Comparison of ENCODE assay signal across 2 cellular contexts in the genomic region with DNA sequence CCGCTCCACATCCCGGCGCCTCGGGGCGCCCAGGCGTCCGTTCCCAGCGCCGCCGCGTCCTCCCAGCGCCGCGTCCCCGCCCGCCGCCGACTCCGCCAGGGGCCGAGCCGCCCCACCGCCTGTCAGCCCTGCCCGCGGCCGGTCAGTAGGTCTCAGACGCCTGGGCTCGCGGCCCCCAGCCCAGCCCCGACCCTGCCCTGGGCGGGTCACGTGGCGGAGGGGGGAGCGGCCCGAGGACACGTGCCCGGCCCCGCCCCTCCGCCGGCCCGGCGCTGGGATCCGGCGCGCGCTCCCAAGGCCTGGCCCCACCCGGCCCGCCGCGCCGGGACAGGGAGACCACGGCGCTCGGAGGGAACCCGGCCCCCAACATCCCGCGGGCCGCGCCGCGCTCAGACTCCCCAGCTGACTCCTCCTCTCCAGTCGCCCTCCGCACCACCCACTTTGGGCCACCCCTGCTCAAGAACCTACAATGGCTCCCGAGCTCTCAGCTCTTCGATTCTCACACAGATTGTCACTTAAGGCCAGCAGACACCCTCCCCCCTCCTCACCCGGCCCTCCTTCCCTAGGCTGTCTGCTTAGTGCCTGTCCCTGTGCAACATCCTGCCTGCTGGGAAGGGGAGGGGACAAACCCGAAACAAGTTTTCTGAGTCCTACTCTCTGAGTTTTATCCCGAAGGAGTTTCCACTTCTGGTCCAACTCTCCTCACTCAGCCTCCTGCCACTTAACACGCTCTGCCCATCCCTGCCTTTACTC.
A peak's percentile ranks its signal among the peaks of the same experiment; 100 is the strongest.
TF ChIP-seq lines count a peak whose summit lies in the region.

A gene with protein sequence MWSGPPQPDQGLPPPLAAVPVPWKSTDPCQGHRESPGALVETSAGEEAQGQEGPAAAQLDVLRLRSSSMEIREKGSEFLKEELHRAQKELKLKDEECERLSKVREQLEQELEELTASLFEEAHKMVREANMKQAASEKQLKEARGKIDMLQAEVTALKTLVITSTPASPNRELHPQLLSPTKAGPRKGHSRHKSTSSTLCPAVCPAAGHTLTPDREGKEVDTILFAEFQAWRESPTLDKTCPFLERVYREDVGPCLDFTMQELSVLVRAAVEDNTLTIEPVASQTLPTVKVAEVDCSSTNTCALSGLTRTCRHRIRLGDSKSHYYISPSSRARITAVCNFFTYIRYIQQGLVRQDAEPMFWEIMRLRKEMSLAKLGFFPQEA (minus strand): TSS at position 210 of the 753 bp plus-strand sequence. CDS start 199 bp downstream, at position 11.

TF ChIP-seq in SK-N-SH treated with all-trans-retinoic acid at 6 μM for 48 hours, 23 proteins besides CTCF, POLR2A, EP300 and RAD21 (continued from another document):
- TF ChIP-seq PPARA (CRISPR knock-in tag; IDR thresholded peaks at IDR 0.05; ENCODE audit: borderline replicate concordance) (no peak), OSR1 (CRISPR knock-in tag; IDR thresholded peaks at IDR 0.05) (no peak), ARNTL (CRISPR knock-in tag; IDR thresholded peaks at IDR 0.05; ENCODE audit: borderline replicate concordance, low read depth) (peak; percentile 93; the same call in 1 of the 2 replicates)

TF ChIP-seq in H1, 55 proteins besides CTCF, POLR2A, EP300 and RAD21:
- peak; percentile 18; the same call in 1 of the 2 replicates for TF ChIP-seq PHF8 (conservative IDR thresholded peaks at IDR 0.05; ENCODE audit: low read depth, low read length)
- TF ChIP-seq KDM4A (IDR thresholded peaks at IDR 0.05; ENCODE audit: low read depth, low read length, severe bottlenecking): peak; percentile 83
- no peak for TF ChIP-seq SIX5 (IDR thresholded peaks at IDR 0.05; ENCODE audit: low read depth, low read length)
- peak; percentile 29; the same call in 1 of the 2 replicates for TF ChIP-seq GABPA (IDR thresholded peaks at IDR 0.05; ENCODE audit: borderline replicate concordance, insufficient read depth, low read length)
- TF ChIP-seq FOSL1 (IDR thresholded peaks at IDR 0.05; ENCODE audit: insufficient read depth, low read depth, low read length): no peak
- TF ChIP-seq ATF3 (IDR thresholded peaks at IDR 0.05; ENCODE audit: insufficient read depth, low read depth, low read length): peak; percentile 92; the same call in 1 of the 2 replicates
- no peak for TF ChIP-seq CREB1 (IDR thresholded peaks at IDR 0.05)
- peak; percentile 99 for TF ChIP-seq KDM1A (IDR thresholded peaks at IDR 0.05; ENCODE audit: borderline replicate concordance, low read length)
- TF ChIP-seq YY1 (IDR thresholded peaks at IDR 0.05; ENCODE audit: low read depth, low read length): no peak
- peak; percentile 92 for TF ChIP-seq USF2 (IDR thresholded peaks at IDR 0.05; ENCODE audit: low read length)
- TF ChIP-seq ZNF274 (IDR thresholded peaks at IDR 0.05; ENCODE audit: borderline replicate concordance, extremely low read depth, low read length): no peak
- no peak for TF ChIP-seq TCF12 (IDR thresholded peaks at IDR 0.05; ENCODE audit: low read depth, low read length)
- TF ChIP-seq, protein P1, sequence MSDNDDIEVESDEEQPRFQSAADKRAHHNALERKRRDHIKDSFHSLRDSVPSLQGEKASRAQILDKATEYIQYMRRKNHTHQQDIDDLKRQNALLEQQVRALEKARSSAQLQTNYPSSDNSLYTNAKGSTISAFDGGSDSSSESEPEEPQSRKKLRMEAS (IDR thresholded peaks at IDR 0.05): peak; percentile 71
- peak in 1 of 2 experiments; percentile 97; a peak in 2 of 4 replicates for TF ChIP-seq HDAC2 (IDR thresholded peaks at IDR 0.05; ENCODE audit: borderline replicate concordance in 1 of 2, low read depth in 2 of 2, low read length in 2 of 2)
- no peak for TF ChIP-seq SUZ12 (IDR thresholded peaks at IDR 0.05; ENCODE audit: low read length)
